Comparison of ENCODE assay signal across 1 cellular context in the genomic region with DNA sequence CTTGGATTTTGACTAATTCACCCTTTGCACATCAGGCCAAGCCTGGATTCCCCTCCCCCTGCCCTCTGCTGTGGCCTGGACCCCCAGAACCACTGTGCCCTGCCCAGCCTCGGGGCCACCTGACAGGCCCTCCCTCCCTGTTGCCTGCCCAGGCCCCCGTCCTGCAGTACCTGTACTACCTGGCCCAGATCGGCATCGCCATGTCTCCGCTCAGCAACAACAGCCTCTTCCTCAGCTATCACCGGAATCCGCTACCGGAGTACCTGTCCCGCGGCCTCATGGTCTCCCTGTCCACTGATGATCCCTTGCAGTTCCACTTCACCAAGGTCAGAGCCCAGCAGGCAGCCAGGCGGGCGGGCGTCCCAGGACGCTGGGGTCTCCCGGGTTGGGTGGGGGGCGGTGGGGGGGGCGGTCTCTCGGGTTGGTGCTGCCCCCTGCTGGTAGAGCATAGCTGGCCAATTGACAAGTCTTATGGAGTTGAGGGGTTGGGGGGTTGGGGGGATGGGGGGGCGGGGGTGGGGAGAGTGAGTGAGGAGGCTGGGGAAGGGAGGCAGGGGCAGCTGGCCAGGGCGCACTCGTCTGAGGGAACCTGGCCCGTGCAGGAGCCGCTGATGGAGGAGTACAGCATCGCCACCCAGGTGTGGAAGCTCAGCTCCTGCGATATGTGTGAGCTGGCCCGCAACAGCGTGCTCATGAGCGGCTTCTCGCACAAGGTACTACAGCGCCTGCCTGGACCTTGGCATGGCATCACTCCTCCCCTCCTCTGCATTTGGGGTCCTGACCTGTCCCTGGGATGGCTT.
TF ChIP-seq lines count a peak whose summit lies in the region.

No MANE protein-coding gene starts in this region.

TF ChIP-seq in SK-N-SH, 30 proteins besides CTCF, POLR2A, EP300 and RAD21 (continued from another document):
- TF ChIP-seq, protein P1, sequence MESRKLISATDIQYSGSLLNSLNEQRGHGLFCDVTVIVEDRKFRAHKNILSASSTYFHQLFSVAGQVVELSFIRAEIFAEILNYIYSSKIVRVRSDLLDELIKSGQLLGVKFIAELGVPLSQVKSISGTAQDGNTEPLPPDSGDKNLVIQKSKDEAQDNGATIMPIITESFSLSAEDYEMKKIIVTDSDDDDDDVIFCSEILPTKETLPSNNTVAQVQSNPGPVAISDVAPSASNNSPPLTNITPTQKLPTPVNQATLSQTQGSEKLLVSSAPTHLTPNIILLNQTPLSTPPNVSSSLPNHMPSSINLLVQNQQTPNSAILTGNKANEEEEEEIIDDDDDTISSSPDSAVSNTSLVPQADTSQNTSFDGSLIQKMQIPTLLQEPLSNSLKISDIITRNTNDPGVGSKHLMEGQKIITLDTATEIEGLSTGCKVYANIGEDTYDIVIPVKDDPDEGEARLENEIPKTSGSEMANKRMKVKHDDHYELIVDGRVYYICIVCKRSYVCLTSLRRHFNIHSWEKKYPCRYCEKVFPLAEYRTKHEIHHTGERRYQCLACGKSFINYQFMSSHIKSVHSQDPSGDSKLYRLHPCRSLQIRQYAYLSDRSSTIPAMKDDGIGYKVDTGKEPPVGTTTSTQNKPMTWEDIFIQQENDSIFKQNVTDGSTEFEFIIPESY (IDR thresholded peaks at IDR 0.05; ENCODE audit: borderline replicate concordance, low read depth), result no peak
- TF ChIP-seq FOXM1 (IDR thresholded peaks at IDR 0.05; ENCODE audit: low read depth) (no peak), TCF12 (IDR thresholded peaks at IDR 0.05) (no peak), POLR2AphosphoS5 (IDR thresholded peaks at IDR 0.05; ENCODE audit: low read depth, low read length) (no peak)
- TF ChIP-seq, protein P2, sequence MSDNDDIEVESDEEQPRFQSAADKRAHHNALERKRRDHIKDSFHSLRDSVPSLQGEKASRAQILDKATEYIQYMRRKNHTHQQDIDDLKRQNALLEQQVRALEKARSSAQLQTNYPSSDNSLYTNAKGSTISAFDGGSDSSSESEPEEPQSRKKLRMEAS (IDR thresholded peaks at IDR 0.05; ENCODE audit: low read depth), result no peak
